1 cellular context compared by ENCODE assay signal in genomic region chr16:27800817-27801216, GRCh38.
TF ChIP-seq lines count a peak whose summit lies in the region.

No MANE protein-coding gene starts in this region.

TF ChIP-seq in H1, 55 proteins besides CTCF, POLR2A, EP300 and RAD21 (continued from another document):
- no peak for TF ChIP-seq CHD7 (IDR thresholded peaks at IDR 0.05; ENCODE audit: insufficient replicate concordance, low read length)
- no peak for TF ChIP-seq TAF7 (optimal IDR thresholded peaks at IDR 0.05; ENCODE audit: borderline replicate concordance, low read depth, low read length)
- no peak for TF ChIP-seq KDM4A (IDR thresholded peaks at IDR 0.05; ENCODE audit: low read depth, low read length, severe bottlenecking)
